Comparison of ENCODE assay signal across 1 cellular context in genomic region chr17:40647549-40648325, GRCh38.
TF ChIP-seq lines count a peak whose summit lies in the region.

Gene SMARCE1 (minus strand): TSS chr17:40647818. CDS start chr17:40645802, 2,016 bp downstream.

TF ChIP-seq in GM12878, 131 proteins besides CTCF, POLR2A, EP300 and RAD21 (continued from another document and continues in another):
- TF ChIP-seq CEBPZ (IDR thresholded peaks at IDR 0.05; ENCODE audit: low read depth, low read length) (no peak), BCLAF1 (IDR thresholded peaks at IDR 0.05) (no peak), ASH2L (IDR thresholded peaks at IDR 0.05; ENCODE audit: borderline replicate concordance, low read depth) (no peak), NRF1 (conservative IDR thresholded peaks at IDR 0.05; ENCODE audit: low read depth, low read length) (no peak), IRF3 (IDR thresholded peaks at IDR 0.05) (no peak), REST (IDR thresholded peaks at IDR 0.05; ENCODE audit: low read depth, low read length) (no peak), MYB (IDR thresholded peaks at IDR 0.05; ENCODE audit: borderline replicate concordance, low read depth, low read length) (no peak), LARP7 (IDR thresholded peaks at IDR 0.05) (peak; percentile 66; the same call in 1 of the 2 replicates), GABPA (IDR thresholded peaks at IDR 0.05; ENCODE audit: low read depth) (peak; percentile 22; the same call in 1 of the 2 replicates), POU2F2 (IDR thresholded peaks at IDR 0.05; ENCODE audit: borderline replicate concordance, low read depth, low read length) (0 out of 3 replicates have a peak, but pooled peaks have one; percentile 13), BCL11A (IDR thresholded peaks at IDR 0.05; ENCODE audit: low read depth, low read length) (0 out of 2 replicates have a peak, but pooled peaks have one; percentile 8), TARDBP (IDR thresholded peaks at IDR 0.05; ENCODE audit: borderline replicate concordance) (no peak), ZBTB33 (IDR thresholded peaks at IDR 0.05) (peak; percentile 4; the same call in 1 of the 2 replicates), BHLHE40 (IDR thresholded peaks at IDR 0.05; ENCODE audit: borderline replicate concordance in 1 of 2, low read depth in 2 of 2, low read length in 1 of 2) (no peak), KDM1A (IDR thresholded peaks at IDR 0.05; ENCODE audit: borderline replicate concordance) (no peak), RB1 (IDR thresholded peaks at IDR 0.05; ENCODE audit: borderline replicate concordance) (peak; percentile 75; the same call in 1 of the 2 replicates), TCF7 (IDR thresholded peaks at IDR 0.05; ENCODE audit: borderline replicate concordance) (peak; percentile 34; the same call in 1 of the 2 replicates), SUZ12 (IDR thresholded peaks at IDR 0.05; ENCODE audit: unreplicated experiment) (no peak), ZNF622 (IDR thresholded peaks at IDR 0.05) (no peak), ZNF592 (IDR thresholded peaks at IDR 0.05) (no peak), ETV6 (conservative IDR thresholded peaks at IDR 0.05 in 1 of 2, IDR thresholded peaks at IDR 0.05 in 1 of 2; ENCODE audit: borderline replicate concordance in 1 of 2, low read depth in 1 of 2) (no peak), HCFC1 (IDR thresholded peaks at IDR 0.05; ENCODE audit: low read length) (peak; percentile 57; the same call in 1 of the 2 replicates), YY1 (IDR thresholded peaks at IDR 0.05; ENCODE audit: low read depth, low read length) (no peak), ZSCAN29 (IDR thresholded peaks at IDR 0.05) (no peak), EZH2 (IDR thresholded peaks at IDR 0.05; ENCODE audit: borderline replicate concordance, control insufficient read depth, low read depth, low read length) (no peak), USF2 (IDR thresholded peaks at IDR 0.05; ENCODE audit: borderline replicate concordance, low read depth, low read length) (no peak), IKZF2 (IDR thresholded peaks at IDR 0.05) (peak in 1 of 2 experiments; percentile 66), MXI1 (IDR thresholded peaks at IDR 0.05; ENCODE audit: low read depth, low read length) (0 out of 2 replicates have a peak, but pooled peaks have one; percentile 4), NFIC (IDR thresholded peaks at IDR 0.05; ENCODE audit: low read depth, low read length) (no peak), ATF7 (IDR thresholded peaks at IDR 0.05; ENCODE audit: low read depth) (no peak; the same call in 1 of the 2 replicates), IRF4 (IDR thresholded peaks at IDR 0.05; ENCODE audit: low read depth, low read length) (no peak), HDAC2 (IDR thresholded peaks at IDR 0.05) (no peak), MTA3 (IDR thresholded peaks at IDR 0.05; ENCODE audit: borderline replicate concordance, low read length) (no peak), DPF2 (IDR thresholded peaks at IDR 0.05) (peak; percentile 7; the same call in 1 of the 2 replicates), NR2C1 (IDR thresholded peaks at IDR 0.05) (0 out of 2 replicates have a peak, but pooled peaks have one; percentile 23), E2F8 (IDR thresholded peaks at IDR 0.05; ENCODE audit: low read depth, partially characterized antibody) (peak; percentile 83), RELA (IDR thresholded peaks at IDR 0.05; ENCODE audit: borderline replicate concordance, partially characterized antibody) (peak; percentile 5), CEBPB (IDR thresholded peaks at IDR 0.05; ENCODE audit: borderline replicate concordance in 1 of 2, low read depth in 2 of 2, low read length in 2 of 2) (no peak), POLR2AphosphoS5 (IDR thresholded peaks at IDR 0.05; ENCODE audit: low read length) (peak; percentile 77), ZBED1 (IDR thresholded peaks at IDR 0.05; ENCODE audit: borderline replicate concordance) (no peak)
